In genomic region chr4:8238061-8238511, GRCh38 we compare ENCODE assay signal across 11 cellular contexts. TPM values are rescaled to one million over a fixed set of nuclear protein-coding genes. Genes with fewer than 3 reads are reported as not detected.
DNase-seq lines count a peak whose midpoint lies in the region; ATAC-seq, FAIRE-seq and TF ChIP-seq lines count a peak whose summit lies in the region.
"Had no signal": no experiment of that assay in that cellular context is flagged by ENCODE, and none has a peak within 500 bp of the region (broad histone marks: within the 10 kb centered on the region; RNA-seq: fewer than 3 reads in every experiment).

No MANE protein-coding gene starts in this region.

- peak overlapping the region; percentile 18 for H3K4me2 ChIP-seq in DOHH2 (ENCODE audit: low read length)
- H3K4me2 ChIP-seq in GM12878 (ENCODE audit: control insufficient read depth, insufficient read depth): no peak overlapping the region

- H3K9me3 ChIP-seq in DOHH2 (ENCODE audit: control insufficient read depth, insufficient read depth, low read length) (no peaks in the 10 kb centered on the region), GM12878 (replicated peaks; ENCODE audit: control insufficient read depth, insufficient read depth, low read length) (no peaks in the 10 kb centered on the region)
- no peaks in the 10 kb centered on the region for H3K9me3 ChIP-seq in naive thymus-derived CD4-positive, alpha-beta T cell (ENCODE audit: control insufficient read depth in 2 of 3, low read length in 3 of 3)

- in situ Hi-C loops in GM12878 (cut with MboI): no loop called here

- H4K20me1 ChIP-seq in DOHH2 (ENCODE audit: control insufficient read depth, insufficient read depth, low read depth, low read length): no peaks in the 10 kb centered on the region
- no peaks in the 10 kb centered on the region for H4K20me1 ChIP-seq in GM12878 (ENCODE audit: control insufficient read depth, insufficient read depth)

- TF ChIP-seq EP300 in GM12878 (IDR thresholded peaks at IDR 0.05; ENCODE audit: borderline replicate concordance in 1 of 2, control insufficient read depth in 1 of 2, low read depth in 2 of 2, low read length in 2 of 2): no peak

- peak; percentile 55 for ATAC-seq in GM12878
- peak; percentile 33 for ATAC-seq in naive thymus-derived CD4-positive, alpha-beta T cell

- H3K4me1 ChIP-seq in DOHH2 (ENCODE audit: control insufficient read depth, low read length) (peaks cover 35% of the 10 kb centered on the region), GM12878 (ENCODE audit: control insufficient read depth, insufficient read depth, low read length) (peaks cover 3% of the 10 kb centered on the region)
- H3K4me1 ChIP-seq in naive thymus-derived CD4-positive, alpha-beta T cell (ENCODE audit: control insufficient read depth in 2 of 2, insufficient read depth in 2 of 2, low read length in 2 of 2): peaks cover 0 to 4% of the 10 kb centered on the region in 2 donors

- no peaks in the 10 kb centered on the region for H3K9me2 ChIP-seq in DOHH2 (replicated peaks; ENCODE audit: control insufficient read depth, low read length)

- H3K4me1 Mint-ChIP-seq in naive thymus-derived CD4-positive, alpha-beta T cell: peaks cover 0 to 4% (median 3%) of the 10 kb centered on the region in 7 donors

- no peaks in the 10 kb centered on the region for H3K27me3 ChIP-seq in DOHH2 (ENCODE audit: control insufficient read depth, low read length)
- no peaks in the 10 kb centered on the region for H3K27me3 ChIP-seq in GM12878 (replicated peaks in 1 of 2; ENCODE audit: control insufficient read depth in 2 of 2, insufficient read depth in 2 of 2, low read length in 1 of 2)
- no peaks in the 10 kb centered on the region for H3K27me3 ChIP-seq in naive thymus-derived CD4-positive, alpha-beta T cell (ENCODE audit: control insufficient read depth in 2 of 2, insufficient read depth in 2 of 2, low read length in 2 of 2)

- H3K79me2 ChIP-seq in DOHH2 (ENCODE audit: control insufficient read depth, low read length): no peaks in the 10 kb centered on the region
- H3K79me2 ChIP-seq in GM12878 (ENCODE audit: control insufficient read depth, insufficient read depth, low read length): no peaks in the 10 kb centered on the region

- H3K4me3 ChIP-seq in DOHH2 (ENCODE audit: low read length): no peak overlapping the region
- H3K4me3 ChIP-seq in GM12878: no peak overlapping the region
- no peak overlapping the region for H3K4me3 ChIP-seq in naive thymus-derived CD4-positive, alpha-beta T cell (ENCODE audit: low read length)
- H3K4me3 ChIP-seq in foreskin fibroblast (ENCODE audit: low read depth in 1 of 2, low read length in 2 of 2): no peak overlapping the region
- H3K4me3 ChIP-seq: coronary artery had no signal

- intact Hi-C loops in GM12878 (cut with micrococcal nuclease; ENCODE audit: unreplicated experiment): loop anchor here (2.0 kb wide), 1 partner anchor 61 kb away; no protein-coding TSS in a partner anchor
- intact Hi-C loops in naive thymus-derived CD4-positive, alpha-beta T cell (cut with micrococcal nuclease): no loop called here

- no peak for TF ChIP-seq CTCF in DOHH2 (IDR thresholded peaks at IDR 0.05; ENCODE audit: low read depth, low read length, poor library complexity, severe bottlenecking)
- no peak for TF ChIP-seq CTCF in GM12878 (IDR thresholded peaks at IDR 0.05 in 2 of 3, conservative IDR thresholded peaks at IDR 0.05 in 1 of 3; ENCODE audit: control insufficient read depth in 2 of 3, extremely low read depth in 1 of 3, insufficient read depth in 1 of 3, low read depth in 3 of 3, low read length in 3 of 3)
- TF ChIP-seq CTCF in foreskin fibroblast (IDR thresholded peaks at IDR 0.05; ENCODE audit: low read depth, low read length): no peak

- no peak overlapping the region for H3K27ac Mint-ChIP-seq in naive thymus-derived CD4-positive, alpha-beta T cell
- H3K27ac Mint-ChIP-seq: H9 had no signal

- H3K36me3 ChIP-seq in DOHH2 (ENCODE audit: control insufficient read depth, low read length) (peaks cover 87% of the 10 kb centered on the region), GM12878 (ENCODE audit: control insufficient read depth in 2 of 2, insufficient read depth in 2 of 2, low read length in 1 of 2) (peaks cover 9 to 18% of the 10 kb centered on the region in 2 experiments)
- peaks cover 0 to 85% (median 6%) of the 10 kb centered on the region in 3 experiments for H3K36me3 ChIP-seq in naive thymus-derived CD4-positive, alpha-beta T cell (ENCODE audit: control insufficient read depth in 2 of 3, insufficient read depth in 3 of 3, low read length in 3 of 3)

- H3K9me3 Mint-ChIP-seq in naive thymus-derived CD4-positive, alpha-beta T cell: no peaks in the 10 kb centered on the region

- no peaks in the 10 kb centered on the region for H3K27me3 Mint-ChIP-seq in naive thymus-derived CD4-positive, alpha-beta T cell

- RAD21 ChIA-PET in GM12878 (lab: Charles Lee; ENCODE audit: unreplicated experiment): interaction anchor here (0.8 to 1.1 kb wide), 3 partner anchors 9 to 61 kb away, joined by 3 to 8 read pairs (median 4); no protein-coding TSS in a partner anchor

- no peak for TF ChIP-seq RAD21 in GM12878 (IDR thresholded peaks at IDR 0.05; ENCODE audit: insufficient read depth, low read depth, low read length)

- no TSS peak for BruUV-seq in GM12878 (replicated peaks; lab: Mats Ljungman, UMichigan)

- no peak overlapping the region for H3K9ac ChIP-seq in GM12878 (ENCODE audit: control insufficient read depth, insufficient read depth, low read length)

- WGBS in GM12878 (ENCODE audit: insufficient coverage, insufficient replicate concordance, low lambda C conversion rate, missing lambda C conversion rate): 53% methylated on average over 14 of the region's 14 CpGs

- CTCF ChIA-PET in GM12878 (lab: Yijun Ruan, JAX): interaction anchor here (0.8 to 2.9 kb wide), 3 partner anchors 9 to 62 kb away, joined by 3 to 16 read pairs (median 7); no protein-coding TSS in a partner anchor
- CTCF ChIA-PET in naive thymus-derived CD4-positive, alpha-beta T cell (lab: Charles Lee): interaction anchor here (0.8 kb wide), 1 partner anchor 61 kb away, joined by 3 read pairs; no protein-coding TSS in a partner anchor

- POLR2A ChIA-PET in GM12878 (lab: Charles Lee): no interaction called here
- POLR2A ChIA-PET in naive thymus-derived CD4-positive, alpha-beta T cell (lab: Charles Lee): no interaction called here

- no peak overlapping the region for H2AFZ ChIP-seq in GM12878 (ENCODE audit: control insufficient read depth, low read depth, low read length)

- H3F3A ChIP-seq in DOHH2 (ENCODE audit: control insufficient read depth, insufficient read depth): no peaks in the 10 kb centered on the region

- H3K36me3 Mint-ChIP-seq in naive thymus-derived CD4-positive, alpha-beta T cell: peaks cover 0 to 10% (median 5%) of the 10 kb centered on the region in 5 donors

- SMC1A ChIA-PET in GM12878 (lab: Charles Lee; ENCODE audit: uncharacterized antibody, unreplicated experiment): interaction anchor here (0.9 to 1.6 kb wide), 2 partner anchors 35 to 37 kb away, joined by 3 to 4 read pairs; no protein-coding TSS in a partner anchor

- DNase-seq in NCI-H187 treated with DMSO at 0.1 percent for 48 hours (lab: John Stamatoyannopoulos, UW): peak; percentile 21
- no peak for DNase-seq in GM12878 (ENCODE audit: low read depth, low spot score)
- DNase-seq in naive thymus-derived CD4-positive, alpha-beta T cell: peak in 3 of 9 donors; percentile 18 to 47 (median 24)
- no peak for DNase-seq in Ammon's horn (ENCODE audit: low spot score)
- DNase-seq in H54 (ENCODE audit: insufficient read length, low spot score): no peak
- no peak for DNase-seq in foreskin fibroblast

- TF ChIP-seq POLR2A in GM12878 (IDR thresholded peaks at IDR 0.05; ENCODE audit: low read depth, low read length): no peak
- TF ChIP-seq POLR2A in H54 (IDR thresholded peaks at IDR 0.05; ENCODE audit: low read depth, low read length): no peak

- H3K27ac ChIP-seq in DOHH2 (ENCODE audit: low read depth, low read length) (no peak overlapping the region), GM12878 (ENCODE audit: control insufficient read depth, insufficient read depth) (no peak overlapping the region)
- no peak overlapping the region for H3K27ac ChIP-seq in naive thymus-derived CD4-positive, alpha-beta T cell (ENCODE audit: low read depth, low read length)
- H3K27ac ChIP-seq: coronary artery had no signal

- no peak overlapping the region for H3K4me3 Mint-ChIP-seq in naive thymus-derived CD4-positive, alpha-beta T cell
- H3K4me3 Mint-ChIP-seq: H9 had no signal

- no peak for FAIRE-seq in GM12878 (lab: Jason Lieb, UNC)
- FAIRE-seq in H54 (lab: Jason Lieb, UNC): no peak
- FAIRE-seq: GM19239, islet of Langerhans had no signal

RNA-seq across cellular contexts. Expression of gene HTRA3, which starts 31.5 kb away (rescaled TPM):
- total RNA-seq in GM12878 (2013; cell fraction: nucleolus; rRNA removed): not detected in 2 replicates
- not detected in 2 replicates for total RNA-seq in GM12878 (2014; rRNA removed)
- not detected in 2 replicates for total RNA-seq in GM12878 (2014; rRNA removed; fragmentation: Illumina TruSeq; extraction: Trizol)
- total RNA-seq in GM12878 (2021): 0.08 TPM in 1 of 2 replicates, not detected in the other
- polyA plus RNA-seq in GM12878 (2011; ENCODE audit: low read depth): not detected
- polyA plus RNA-seq in GM12878 (2011; rRNA removed): 0.72 and 1.2 TPM in 2 replicates
- polyA plus RNA-seq in GM12878 (2011; cell fraction: cytosol; rRNA removed): 1.9 and 2.3 TPM in 2 replicates
- 1.0 and 1.7 TPM in 2 replicates for polyA plus RNA-seq in GM12878 (2011; cell fraction: nucleus; rRNA removed)
- polyA plus RNA-seq in GM12878 (2012): 0.11 TPM in 1 of 2 replicates, not detected in the other
- polyA plus RNA-seq in GM12878 (2014; fragmentation: Illumina TruSeq; extraction: Trizol): 0.04 TPM in 1 of 2 replicates, not detected in the other
- polyA plus RNA-seq in GM12878 (2014; fragmentation: Nextera tagmentation; extraction: Ambion mirVana): not detected
- polyA plus RNA-seq in GM12878 (2014; rRNA removed): not detected in 2 replicates
- polyA plus RNA-seq in GM12878 (2016; fragmentation: Nextera tagmentation; extraction: Ambion mirVana): not detected
- 0.73 and 1.3 TPM in 2 replicates for polyA minus RNA-seq in GM12878 (2011; rRNA and poly(A)+ RNA removed)
- 0.73 TPM in 1 of 2 replicates, not detected in the other for polyA minus RNA-seq in GM12878 (2011; cell fraction: cytosol; rRNA and poly(A)+ RNA removed)
- polyA minus RNA-seq in GM12878 (2011; cell fraction: nucleus; rRNA and poly(A)+ RNA removed): 0.36 and 0.57 TPM in 2 replicates
- total RNA-seq in naive thymus-derived CD4-positive, alpha-beta T cell: not detected
- polyA plus RNA-seq in naive thymus-derived CD4-positive, alpha-beta T cell: not detected

RNA-seq across cellular contexts. Expression of gene SH3TC1, which starts 39.0 kb away (rescaled TPM):
- 199 and 223 TPM in 2 replicates for total RNA-seq in GM12878 (2013; cell fraction: nucleolus; rRNA removed)
- total RNA-seq in GM12878 (2014; rRNA removed) (30.4 and 33.1 TPM in 2 replicates), GM12878 (2014; rRNA removed; fragmentation: Illumina TruSeq; extraction: Trizol) (14.6 and 15.4 TPM in 2 replicates), GM12878 (2021) (39.6 and 47.0 TPM in 2 replicates)
- 11.1 TPM for polyA plus RNA-seq in GM12878 (2011; ENCODE audit: low read depth)
- polyA plus RNA-seq in GM12878 (2011; rRNA removed) (13.0 and 19.8 TPM in 2 replicates), GM12878 (2014; fragmentation: Illumina TruSeq; extraction: Trizol) (2.6 and 7.4 TPM in 2 replicates), GM12878 (2014; fragmentation: Nextera tagmentation; extraction: Ambion mirVana) (under 1 TPM; 0.19 to 0.62 TPM), GM12878 (2014; rRNA removed) (28.4 and 31.8 TPM in 2 replicates), GM12878 (2016; fragmentation: Nextera tagmentation; extraction: Ambion mirVana) (10 to 100 TPM; 17.0 to 19.8 TPM)
- 23.9 and 42.0 TPM in 2 replicates for polyA plus RNA-seq in GM12878 (2011; cell fraction: cytosol; rRNA removed)
- polyA plus RNA-seq in GM12878 (2011; cell fraction: nucleus; rRNA removed): 186 and 189 TPM in 2 replicates
- 21.8 and 26.5 TPM in 2 replicates for polyA plus RNA-seq in GM12878 (2012)
- 23.7 and 77.3 TPM in 2 replicates for polyA minus RNA-seq in GM12878 (2011; rRNA and poly(A)+ RNA removed)
- polyA minus RNA-seq in GM12878 (2011; cell fraction: cytosol; rRNA and poly(A)+ RNA removed): 22.4 and 33.3 TPM in 2 replicates
- polyA minus RNA-seq in GM12878 (2011; cell fraction: nucleus; rRNA and poly(A)+ RNA removed): 101 and 153 TPM in 2 replicates
- total RNA-seq in naive thymus-derived CD4-positive, alpha-beta T cell: 100 to 1,000 TPM in 1 of 5 experiments, 10 to 100 TPM in 4; 33.8 to 120 (median 41.2) TPM
- 10 to 100 TPM in 1 of 2 donors, 1 to 10 TPM in 1; 6.5 to 12.1 TPM for polyA plus RNA-seq in naive thymus-derived CD4-positive, alpha-beta T cell
